Comparison of ENCODE assay signal across 26 cellular contexts in genomic region chr10:29530112-29530976, GRCh38.
DNase-seq lines count a peak whose midpoint lies in the region; ATAC-seq and TF ChIP-seq lines count a peak whose summit lies in the region.
"Had no signal": no experiment of that assay in that cellular context is flagged by ENCODE, and none has a peak within 500 bp of the region (broad histone marks: within the 10 kb centered on the region; RNA-seq: fewer than 3 reads in every experiment).

No MANE protein-coding gene starts in this region.

- H3K4me1 Mint-ChIP-seq in chondrocyte (ENCODE audit: low read depth), result peaks cover 15% of the 10 kb centered on the region
- H3K4me1 Mint-ChIP-seq: activated CD8-positive, alpha-beta memory T cell treated with anti-CD3 and anti-CD28 coated beads, Interleukin-2, amount 10 ng/mL, durations not matched to agents 7 days and 5 days; activated naive CD4-positive, alpha-beta T cell treated with anti-CD3 and anti-CD28 coated beads, Interleukin-2, amount 10 ng/mL, durations not matched to agents 7 days and 5 days had no signal

- H3K9me3 ChIP-seq in psoas muscle, result no peaks in the 10 kb centered on the region
- H3K9me3 ChIP-seq: breast epithelium, colonic mucosa, HAP-1, heart right ventricle, SJCRH30, tibial artery had no signal

- WGBS in psoas muscle, 3 donors, result 53 to 79% (median 64%) methylated on average over 9 of the region's 9 CpGs

- no peak overlapping the region for H3K27ac Mint-ChIP-seq in chondrocyte (ENCODE audit: unreplicated experiment)
- H3K27ac Mint-ChIP-seq: activated CD8-positive, alpha-beta memory T cell treated with anti-CD3 and anti-CD28 coated beads, Interleukin-2, amount 10 ng/mL, durations not matched to agents 7 days and 5 days; activated naive CD4-positive, alpha-beta T cell treated with anti-CD3 and anti-CD28 coated beads, Interleukin-2, amount 10 ng/mL, durations not matched to agents 7 days and 5 days; effector memory CD8-positive, alpha-beta T cell; stimulated activated naive CD8-positive, alpha-beta T cell treated with anti-CD3 and anti-CD28 coated beads, Interleukin-15, amount 100 ng/mL, for 72 hours had no signal

- TF ChIP-seq CTCF in chondrocyte (IDR thresholded peaks at IDR 0.05) (peak; percentile 20), psoas muscle (IDR thresholded peaks at IDR 0.05) (no peak)

- DNase-seq in ELR (ENCODE audit: low read depth) (peak; percentile 30), NCI-H146 treated with DMSO at 0.1 percent for 48 hours (lab: John Stamatoyannopoulos, UW; ENCODE audit: unreplicated experiment) (peak; percentile 24), chondrocyte (ENCODE audit: low spot score) (no peak), psoas muscle (no peak), GOT3 (lab: John Stamatoyannopoulos, UW) (no peak)
- DNase-seq: activated CD8-positive, alpha-beta memory T cell treated with anti-CD3 and anti-CD28 coated beads, Interleukin-2, amount 10 ng/mL, durations not matched to agents 7 days and 5 days; activated naive CD4-positive, alpha-beta T cell treated with anti-CD3 and anti-CD28 coated beads, Interleukin-2, amount 10 ng/mL, durations not matched to agents 7 days and 5 days; colonic mucosa; effector memory CD8-positive, alpha-beta T cell; foreskin fibroblast; GDM1; heart right ventricle; KBM-7; MM.1S; NCI-H1694; NCI-H510A treated with DMSO at 0.1 percent for 48 hours; SJCRH30; small intestine; stimulated activated CD8-positive, alpha-beta memory T cell treated with anti-CD3 and anti-CD28 coated beads, Interleukin-4, amount 100 ng/mL, for 48 hours; stimulated activated naive CD8-positive, alpha-beta T cell treated with anti-CD3 and anti-CD28 coated beads, Interleukin-15, amount 100 ng/mL, for 72 hours; T1000; tibial artery had no signal

- H3K4me3 ChIP-seq in psoas muscle, result no peak overlapping the region
- H3K4me3 ChIP-seq: breast epithelium, colonic mucosa, HAP-1, heart right ventricle, SJCRH30, tibial artery had no signal

- ATAC-seq in psoas muscle, result no peak
- no peak for ATAC-seq in GM21360 (IDR thresholded peaks at IDR 0.05; ENCODE audit: unreplicated experiment)
- no peak for ATAC-seq in GM21423 (IDR thresholded peaks at IDR 0.05; ENCODE audit: unreplicated experiment)
- ATAC-seq: activated CD8-positive, alpha-beta memory T cell treated with anti-CD3 and anti-CD28 coated beads, Interleukin-2, amount 10 ng/mL, durations not matched to agents 7 days and 5 days; effector memory CD8-positive, alpha-beta T cell; heart right ventricle; stimulated activated naive CD8-positive, alpha-beta T cell treated with anti-CD3 and anti-CD28 coated beads, Interleukin-15, amount 100 ng/mL, for 72 hours had no signal

- H3K9me3 Mint-ChIP-seq in chondrocyte (ENCODE audit: low read depth), result no peaks in the 10 kb centered on the region
- H3K9me3 Mint-ChIP-seq: activated naive CD4-positive, alpha-beta T cell treated with anti-CD3 and anti-CD28 coated beads, Interleukin-2, amount 10 ng/mL, durations not matched to agents 7 days and 5 days; effector memory CD8-positive, alpha-beta T cell; stimulated activated naive CD8-positive, alpha-beta T cell treated with anti-CD3 and anti-CD28 coated beads, Interleukin-15, amount 100 ng/mL, for 72 hours had no signal

- H3K27me3 Mint-ChIP-seq in chondrocyte (ENCODE audit: low read depth), result no peaks in the 10 kb centered on the region
- H3K27me3 Mint-ChIP-seq: activated CD8-positive, alpha-beta memory T cell treated with anti-CD3 and anti-CD28 coated beads, Interleukin-2, amount 10 ng/mL, durations not matched to agents 7 days and 5 days; activated naive CD4-positive, alpha-beta T cell treated with anti-CD3 and anti-CD28 coated beads, Interleukin-2, amount 10 ng/mL, durations not matched to agents 7 days and 5 days; effector memory CD8-positive, alpha-beta T cell; stimulated activated naive CD8-positive, alpha-beta T cell treated with anti-CD3 and anti-CD28 coated beads, Interleukin-15, amount 100 ng/mL, for 72 hours had no signal

- H3K4me1 ChIP-seq in psoas muscle, result peaks cover 72% of the 10 kb centered on the region
- H3K4me1 ChIP-seq: colonic mucosa, SJCRH30 had no signal

- H3K4me3 Mint-ChIP-seq in chondrocyte (ENCODE audit: unreplicated experiment), result no peak overlapping the region
- H3K4me3 Mint-ChIP-seq: activated CD8-positive, alpha-beta memory T cell treated with anti-CD3 and anti-CD28 coated beads, Interleukin-2, amount 10 ng/mL, durations not matched to agents 7 days and 5 days; activated naive CD4-positive, alpha-beta T cell treated with anti-CD3 and anti-CD28 coated beads, Interleukin-2, amount 10 ng/mL, durations not matched to agents 7 days and 5 days; effector memory CD8-positive, alpha-beta T cell; stimulated activated naive CD8-positive, alpha-beta T cell treated with anti-CD3 and anti-CD28 coated beads, Interleukin-15, amount 100 ng/mL, for 72 hours had no signal

- peaks cover 16% of the 10 kb centered on the region for H3K36me3 Mint-ChIP-seq in chondrocyte (ENCODE audit: low read depth)
- H3K36me3 Mint-ChIP-seq: activated CD8-positive, alpha-beta memory T cell treated with anti-CD3 and anti-CD28 coated beads, Interleukin-2, amount 10 ng/mL, durations not matched to agents 7 days and 5 days; activated naive CD4-positive, alpha-beta T cell treated with anti-CD3 and anti-CD28 coated beads, Interleukin-2, amount 10 ng/mL, durations not matched to agents 7 days and 5 days had no signal

- no peaks in the 10 kb centered on the region for H3K27me3 ChIP-seq in psoas muscle (ENCODE audit: insufficient read depth in 3 of 3, low read length in 2 of 3)
- H3K27me3 ChIP-seq: breast epithelium, colonic mucosa, heart right ventricle, SJCRH30, tibial artery had no signal

- intact Hi-C loops in psoas muscle (cut with DNase I), result loop anchor here (5.0 to 10.0 kb wide), 2 partner anchors 52 to 204 kb away; no protein-coding TSS in a partner anchor

- H3K27ac ChIP-seq in psoas muscle, result peak overlapping the region; percentile 71
- H3K27ac ChIP-seq: breast epithelium, colonic mucosa, SJCRH30, tibial artery had no signal

- H3K36me3 ChIP-seq in psoas muscle (ENCODE audit: insufficient read depth in 1 of 2, low read depth in 1 of 2), result peaks cover 0 to 81% of the 10 kb centered on the region in 2 donors
- H3K36me3 ChIP-seq: breast epithelium, HAP-1 had no signal

Comparison
In these comparisons a context has a peak if more than half of its experiments do, and no peak if none do; other contexts are left out.
1. DNase-seq: peak in ELR (single experiment) and NCI-H146 treated with DMSO at 0.1 percent for 48 hours (single experiment); none in chondrocyte (single experiment), psoas muscle (0 of 2) and GOT3 (single experiment).